8 cellular contexts compared by ENCODE assay signal in the genomic region with DNA sequence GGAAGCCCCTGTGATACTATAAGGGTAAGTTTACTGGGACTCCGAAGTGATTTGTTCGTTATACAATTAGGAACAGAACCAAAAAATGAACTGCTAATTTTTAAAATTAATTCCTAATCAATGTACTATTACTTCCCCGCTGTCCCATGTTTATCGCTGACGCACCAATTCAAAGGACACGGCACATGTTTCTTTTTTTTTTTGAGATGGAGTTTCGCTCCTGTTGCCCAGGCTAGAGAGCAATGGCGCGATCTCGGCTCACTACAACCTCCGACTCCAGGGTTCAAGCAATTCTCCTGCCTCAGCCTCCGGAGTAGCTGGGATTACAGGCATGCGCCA. TPM values are rescaled to one million over a fixed set of nuclear protein-coding genes. Genes with fewer than 3 reads are reported as not detected.
DNase-seq lines count a peak whose midpoint lies in the region; ATAC-seq, FAIRE-seq and TF ChIP-seq lines count a peak whose summit lies in the region.

No MANE protein-coding gene starts in this region.

- peak overlapping the region; percentile 98 for H3K4me3 Mint-ChIP-seq in activated naive CD4-positive, alpha-beta T cell treated with anti-CD3 and anti-CD28 coated beads, Interleukin-2, amount 50 U/mL, for 24 hours
- H3K4me3 Mint-ChIP-seq in type B pancreatic cell: peak overlapping the region; percentile 96

- no peaks in the 10 kb centered on the region for H3K27me3 ChIP-seq in body of pancreas
- H3K27me3 ChIP-seq in lung (ENCODE audit: control insufficient read depth, insufficient read depth): no peaks in the 10 kb centered on the region

- no peak for TF ChIP-seq CTCF in body of pancreas (IDR thresholded peaks at IDR 0.05)
- TF ChIP-seq CTCF in lung (IDR thresholded peaks at IDR 0.05; ENCODE audit: control extremely low read depth, extremely low read depth): no peak
- TF ChIP-seq CTCF in type B pancreatic cell (conservative IDR thresholded peaks at IDR 0.05): no peak

- TF ChIP-seq POLR2A in body of pancreas (IDR thresholded peaks at IDR 0.05): no peak
- TF ChIP-seq POLR2A in GM12891 (IDR thresholded peaks at IDR 0.05; ENCODE audit: low read depth, low read length): no peak

- H3K4me3 ChIP-seq in body of pancreas (peak overlapping the region in 1 of 2 donors; percentile 0), lung (peak overlapping the region; percentile 85)

- peaks cover 5% of the 10 kb centered on the region for H3K9me3 Mint-ChIP-seq in activated naive CD4-positive, alpha-beta T cell treated with anti-CD3 and anti-CD28 coated beads, Interleukin-2, amount 50 U/mL, for 24 hours
- no peaks in the 10 kb centered on the region for H3K9me3 Mint-ChIP-seq in type B pancreatic cell

- H3K4me1 Mint-ChIP-seq in activated naive CD4-positive, alpha-beta T cell treated with anti-CD3 and anti-CD28 coated beads, Interleukin-2, amount 50 U/mL, for 24 hours: peaks cover 34% of the 10 kb centered on the region
- peaks cover 10% of the 10 kb centered on the region for H3K4me1 Mint-ChIP-seq in type B pancreatic cell (ENCODE audit: unreplicated experiment)

- peak overlapping the region; percentile 100 for H3K27ac ChIP-seq in body of pancreas
- peak overlapping the region; percentile 98 to 100 for H3K27ac ChIP-seq in lung (ENCODE audit: low read depth in 1 of 2, low read length in 1 of 2)

- no peaks in the 10 kb centered on the region for H3K9me3 ChIP-seq in body of pancreas
- H3K9me3 ChIP-seq in lung (ENCODE audit: control insufficient read depth in 2 of 2, insufficient read depth in 1 of 2, low read length in 1 of 2): no peaks in the 10 kb centered on the region

- H3K36me3 ChIP-seq in body of pancreas (replicated peaks in 1 of 2; ENCODE audit: insufficient read depth in 1 of 2, low read depth in 2 of 2): no peaks in the 10 kb centered on the region
- H3K36me3 ChIP-seq in lung (ENCODE audit: control insufficient read depth in 2 of 2, insufficient read depth in 2 of 2, low read length in 2 of 2): no peaks in the 10 kb centered on the region

- intact Hi-C loops in body of pancreas (cut with DNase I): no loop called here

- no peak for FAIRE-seq in GM12891 (lab: Jason Lieb, UNC)

- peaks cover 6% of the 10 kb centered on the region for H3K36me3 Mint-ChIP-seq in activated naive CD4-positive, alpha-beta T cell treated with anti-CD3 and anti-CD28 coated beads, Interleukin-2, amount 50 U/mL, for 24 hours
- peaks cover 13% of the 10 kb centered on the region for H3K36me3 Mint-ChIP-seq in type B pancreatic cell

- no peak for ATAC-seq in body of pancreas
- ATAC-seq in lung (ENCODE audit: insufficient read depth, low FRiP score): no peak

- DNase-seq in activated naive CD4-positive, alpha-beta T cell (lab: John Stamatoyannopoulos, UW): no peak
- DNase-seq in body of pancreas (no peak), lung (ENCODE audit: low spot score) (no peak), type B pancreatic cell (ENCODE audit: extremely low spot score, unreplicated experiment) (no peak), GM12891 (ENCODE audit: insufficient read length, low spot score) (no peak), HCEC 1CT (no peak), glomerular visceral epithelial cell (ENCODE audit: extremely low spot score) (no peak)

- peaks cover 1% of the 10 kb centered on the region for H3K27me3 Mint-ChIP-seq in activated naive CD4-positive, alpha-beta T cell treated with anti-CD3 and anti-CD28 coated beads, Interleukin-2, amount 50 U/mL, for 24 hours
- peaks cover 9% of the 10 kb centered on the region for H3K27me3 Mint-ChIP-seq in type B pancreatic cell

- H3K4me1 ChIP-seq in body of pancreas (peaks cover 22% of the 10 kb centered on the region), lung (ENCODE audit: control insufficient read depth in 2 of 2, insufficient read depth in 2 of 2, low read length in 2 of 2) (peaks cover 3 to 6% of the 10 kb centered on the region in 2 donors)

- peak overlapping the region; percentile 100 for H3K27ac Mint-ChIP-seq in activated naive CD4-positive, alpha-beta T cell treated with anti-CD3 and anti-CD28 coated beads, Interleukin-2, amount 50 U/mL, for 24 hours
- peak overlapping the region; percentile 100 for H3K27ac Mint-ChIP-seq in type B pancreatic cell

- 81 to 90% methylated on average over 13 of the region's 13 CpGs for WGBS in body of pancreas, 2 donors
- 76 to 85% methylated on average over 13 of the region's 13 CpGs for WGBS in lung, 2 donors

TF ChIP-seq in GM12891, 5 proteins besides CTCF, POLR2A, EP300 and RAD21:
- TF ChIP-seq TAF1 (IDR thresholded peaks at IDR 0.05; ENCODE audit: low read depth, low read length) (no peak), PAX5 (IDR thresholded peaks at IDR 0.05; ENCODE audit: insufficient read depth, low read length, severe bottlenecking) (no peak), POU2F2 (IDR thresholded peaks at IDR 0.05; ENCODE audit: low read depth, low read length) (no peak), POLR2AphosphoS5 (IDR thresholded peaks at IDR 0.05; ENCODE audit: low read depth, low read length) (no peak)

RNA-seq across cellular contexts. Expression of gene FMC1, which starts 1.5 kb away (rescaled TPM):
- total RNA-seq in body of pancreas: 10 to 100 TPM in 1 of 2 donors, 1 to 10 TPM in 1; 6.0 to 43.8 TPM
- total RNA-seq in lung: 10 to 100 TPM in 1 of 2 donors, 1 to 10 TPM in 1; 8.7 to 12.4 TPM
- polyA plus RNA-seq in lung: 10 to 100 TPM; 14.0 to 44.6 TPM
- 13.9 and 15.2 TPM in 2 replicates for total RNA-seq in type B pancreatic cell (ENCODE audit: low replicate concordance)
- 13.7 TPM for polyA plus RNA-seq in GM12891 (2012; ENCODE audit: low read depth, missing spikeins)

RNA-seq across cellular contexts. Expression of gene LUC7L2, which starts 20.0 kb away (rescaled TPM):
- 10 to 100 TPM; 50.1 to 64.6 TPM for total RNA-seq in body of pancreas
- 10 to 100 TPM; 93.2 to 95.4 TPM for total RNA-seq in lung
- polyA plus RNA-seq in lung: 10 to 100 TPM; 35.1 to 41.4 TPM
- 83.5 and 90.0 TPM in 2 replicates for total RNA-seq in type B pancreatic cell (ENCODE audit: low replicate concordance)
- 48.0 TPM for polyA plus RNA-seq in GM12891 (2012; ENCODE audit: low read depth, missing spikeins)
